ENCODE assay signal across 1 cellular context in the genomic region with DNA sequence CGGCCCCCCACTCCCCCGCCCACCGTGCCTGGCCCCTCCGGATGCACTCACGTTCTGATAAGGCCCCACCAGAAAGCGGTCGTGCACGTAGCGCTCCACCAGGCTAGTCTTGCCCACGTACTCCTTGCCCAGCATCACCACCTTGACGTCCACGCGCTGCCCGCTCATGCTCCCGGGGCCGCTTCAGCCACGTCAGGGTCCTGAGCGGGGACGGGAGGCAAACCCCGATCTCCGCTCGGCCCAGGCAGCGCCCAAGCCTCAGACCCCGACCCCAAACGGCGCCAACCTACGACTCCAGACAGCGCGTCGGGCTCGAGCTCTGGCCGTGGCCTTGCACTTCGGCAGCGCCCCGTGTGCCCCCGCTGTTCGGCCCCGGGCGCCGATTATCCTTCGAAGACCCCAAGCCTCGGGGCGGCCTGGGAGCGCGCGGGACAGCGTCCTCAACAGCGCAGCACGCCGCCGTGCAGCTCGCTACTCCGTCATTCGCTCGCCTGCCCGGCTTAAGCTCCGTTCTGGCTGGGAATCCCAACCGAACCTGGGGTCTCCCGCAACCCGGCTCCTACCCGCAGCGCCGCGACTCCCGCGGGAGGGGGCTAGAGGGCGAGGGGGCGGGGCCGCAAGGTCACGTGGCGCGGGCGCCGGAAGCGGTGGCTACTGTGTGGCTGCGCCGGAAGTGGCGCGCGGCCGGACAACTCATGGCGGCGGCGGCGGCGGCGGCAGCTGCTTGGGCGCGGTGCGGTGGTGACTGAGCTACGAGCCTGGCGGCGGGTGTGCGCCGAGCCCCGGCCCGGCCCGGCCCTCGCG.
TF ChIP-seq lines count a peak whose summit lies in the region.

A gene with protein sequence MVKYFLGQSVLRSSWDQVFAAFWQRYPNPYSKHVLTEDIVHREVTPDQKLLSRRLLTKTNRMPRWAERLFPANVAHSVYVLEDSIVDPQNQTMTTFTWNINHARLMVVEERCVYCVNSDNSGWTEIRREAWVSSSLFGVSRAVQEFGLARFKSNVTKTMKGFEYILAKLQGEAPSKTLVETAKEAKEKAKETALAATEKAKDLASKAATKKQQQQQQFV (plus strand): TSS at position 679 of the 804 bp plus-strand sequence. CDS start 187 bp downstream, outside the sequence.
A gene (minus strand): TSS at position 599 of the 804 bp plus-strand sequence. CDS start 431 bp downstream, at position 168.

TF ChIP-seq in GM23338, 12 proteins besides CTCF, POLR2A, EP300 and RAD21 (continued from another document):
- TF ChIP-seq, protein P1, sequence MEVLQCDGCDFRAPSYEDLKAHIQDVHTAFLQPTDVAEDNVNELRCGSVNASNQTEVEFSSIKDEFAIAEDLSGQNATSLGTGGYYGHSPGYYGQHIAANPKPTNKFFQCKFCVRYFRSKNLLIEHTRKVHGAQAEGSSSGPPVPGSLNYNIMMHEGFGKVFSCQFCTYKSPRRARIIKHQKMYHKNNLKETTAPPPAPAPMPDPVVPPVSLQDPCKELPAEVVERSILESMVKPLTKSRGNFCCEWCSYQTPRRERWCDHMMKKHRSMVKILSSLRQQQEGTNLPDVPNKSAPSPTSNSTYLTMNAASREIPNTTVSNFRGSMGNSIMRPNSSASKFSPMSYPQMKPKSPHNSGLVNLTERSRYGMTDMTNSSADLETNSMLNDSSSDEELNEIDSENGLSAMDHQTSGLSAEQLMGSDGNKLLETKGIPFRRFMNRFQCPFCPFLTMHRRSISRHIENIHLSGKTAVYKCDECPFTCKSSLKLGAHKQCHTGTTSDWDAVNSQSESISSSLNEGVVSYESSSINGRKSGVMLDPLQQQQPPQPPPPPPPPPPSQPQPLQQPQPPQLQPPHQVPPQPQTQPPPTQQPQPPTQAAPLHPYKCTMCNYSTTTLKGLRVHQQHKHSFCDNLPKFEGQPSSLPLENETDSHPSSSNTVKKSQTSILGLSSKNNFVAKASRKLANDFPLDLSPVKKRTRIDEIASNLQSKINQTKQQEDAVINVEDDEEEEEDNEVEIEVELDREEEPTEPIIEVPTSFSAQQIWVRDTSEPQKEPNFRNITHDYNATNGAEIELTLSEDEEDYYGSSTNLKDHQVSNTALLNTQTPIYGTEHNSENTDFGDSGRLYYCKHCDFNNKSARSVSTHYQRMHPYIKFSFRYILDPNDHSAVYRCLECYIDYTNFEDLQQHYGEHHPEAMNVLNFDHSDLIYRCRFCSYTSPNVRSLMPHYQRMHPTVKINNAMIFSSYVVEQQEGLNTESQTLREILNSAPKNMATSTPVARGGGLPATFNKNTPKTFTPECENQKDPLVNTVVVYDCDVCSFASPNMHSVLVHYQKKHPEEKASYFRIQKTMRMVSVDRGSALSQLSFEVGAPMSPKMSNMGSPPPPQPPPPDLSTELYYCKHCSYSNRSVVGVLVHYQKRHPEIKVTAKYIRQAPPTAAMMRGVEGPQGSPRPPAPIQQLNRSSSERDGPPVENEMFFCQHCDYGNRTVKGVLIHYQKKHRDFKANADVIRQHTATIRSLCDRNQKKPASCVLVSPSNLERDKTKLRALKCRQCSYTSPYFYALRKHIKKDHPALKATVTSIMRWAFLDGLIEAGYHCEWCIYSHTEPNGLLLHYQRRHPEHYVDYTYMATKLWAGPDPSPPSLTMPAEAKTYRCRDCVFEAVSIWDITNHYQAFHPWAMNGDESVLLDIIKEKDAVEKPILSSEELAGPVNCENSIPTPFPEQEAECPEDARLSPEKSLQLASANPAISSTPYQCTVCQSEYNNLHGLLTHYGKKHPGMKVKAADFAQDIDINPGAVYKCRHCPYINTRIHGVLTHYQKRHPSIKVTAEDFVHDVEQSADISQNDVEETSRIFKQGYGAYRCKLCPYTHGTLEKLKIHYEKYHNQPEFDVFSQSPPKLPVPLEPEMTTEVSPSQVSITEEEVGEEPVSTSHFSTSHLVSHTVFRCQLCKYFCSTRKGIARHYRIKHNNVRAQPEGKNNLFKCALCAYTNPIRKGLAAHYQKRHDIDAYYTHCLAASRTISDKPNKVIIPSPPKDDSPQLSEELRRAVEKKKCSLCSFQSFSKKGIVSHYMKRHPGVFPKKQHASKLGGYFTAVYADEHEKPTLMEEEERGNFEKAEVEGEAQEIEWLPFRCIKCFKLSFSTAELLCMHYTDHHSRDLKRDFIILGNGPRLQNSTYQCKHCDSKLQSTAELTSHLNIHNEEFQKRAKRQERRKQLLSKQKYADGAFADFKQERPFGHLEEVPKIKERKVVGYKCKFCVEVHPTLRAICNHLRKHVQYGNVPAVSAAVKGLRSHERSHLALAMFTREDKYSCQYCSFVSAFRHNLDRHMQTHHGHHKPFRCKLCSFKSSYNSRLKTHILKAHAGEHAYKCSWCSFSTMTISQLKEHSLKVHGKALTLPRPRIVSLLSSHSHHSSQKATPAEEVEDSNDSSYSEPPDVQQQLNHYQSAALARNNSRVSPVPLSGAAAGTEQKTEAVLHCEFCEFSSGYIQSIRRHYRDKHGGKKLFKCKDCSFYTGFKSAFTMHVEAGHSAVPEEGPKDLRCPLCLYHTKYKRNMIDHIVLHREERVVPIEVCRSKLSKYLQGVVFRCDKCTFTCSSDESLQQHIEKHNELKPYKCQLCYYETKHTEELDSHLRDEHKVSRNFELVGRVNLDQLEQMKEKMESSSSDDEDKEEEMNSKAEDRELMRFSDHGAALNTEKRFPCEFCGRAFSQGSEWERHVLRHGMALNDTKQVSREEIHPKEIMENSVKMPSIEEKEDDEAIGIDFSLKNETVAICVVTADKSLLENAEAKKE (CRISPR knock-in tag; IDR thresholded peaks at IDR 0.05): no peak
- TF ChIP-seq NANOG (IDR thresholded peaks at IDR 0.05; ENCODE audit: borderline replicate concordance) (no peak), ZNF114 (CRISPR knock-in tag; IDR thresholded peaks at IDR 0.05) (no peak), STAT1 (IDR thresholded peaks at IDR 0.05; ENCODE audit: unreplicated experiment) (no peak), EZH2 (IDR thresholded peaks at IDR 0.05; ENCODE audit: low read depth, unreplicated experiment) (no peak), EZH2phosphoT487 (IDR thresholded peaks at IDR 0.05; ENCODE audit: unreplicated experiment) (no peak), ZNF331 (CRISPR knock-in tag; IDR thresholded peaks at IDR 0.05; ENCODE audit: low read depth) (no peak)
- TF ChIP-seq, protein P2, sequence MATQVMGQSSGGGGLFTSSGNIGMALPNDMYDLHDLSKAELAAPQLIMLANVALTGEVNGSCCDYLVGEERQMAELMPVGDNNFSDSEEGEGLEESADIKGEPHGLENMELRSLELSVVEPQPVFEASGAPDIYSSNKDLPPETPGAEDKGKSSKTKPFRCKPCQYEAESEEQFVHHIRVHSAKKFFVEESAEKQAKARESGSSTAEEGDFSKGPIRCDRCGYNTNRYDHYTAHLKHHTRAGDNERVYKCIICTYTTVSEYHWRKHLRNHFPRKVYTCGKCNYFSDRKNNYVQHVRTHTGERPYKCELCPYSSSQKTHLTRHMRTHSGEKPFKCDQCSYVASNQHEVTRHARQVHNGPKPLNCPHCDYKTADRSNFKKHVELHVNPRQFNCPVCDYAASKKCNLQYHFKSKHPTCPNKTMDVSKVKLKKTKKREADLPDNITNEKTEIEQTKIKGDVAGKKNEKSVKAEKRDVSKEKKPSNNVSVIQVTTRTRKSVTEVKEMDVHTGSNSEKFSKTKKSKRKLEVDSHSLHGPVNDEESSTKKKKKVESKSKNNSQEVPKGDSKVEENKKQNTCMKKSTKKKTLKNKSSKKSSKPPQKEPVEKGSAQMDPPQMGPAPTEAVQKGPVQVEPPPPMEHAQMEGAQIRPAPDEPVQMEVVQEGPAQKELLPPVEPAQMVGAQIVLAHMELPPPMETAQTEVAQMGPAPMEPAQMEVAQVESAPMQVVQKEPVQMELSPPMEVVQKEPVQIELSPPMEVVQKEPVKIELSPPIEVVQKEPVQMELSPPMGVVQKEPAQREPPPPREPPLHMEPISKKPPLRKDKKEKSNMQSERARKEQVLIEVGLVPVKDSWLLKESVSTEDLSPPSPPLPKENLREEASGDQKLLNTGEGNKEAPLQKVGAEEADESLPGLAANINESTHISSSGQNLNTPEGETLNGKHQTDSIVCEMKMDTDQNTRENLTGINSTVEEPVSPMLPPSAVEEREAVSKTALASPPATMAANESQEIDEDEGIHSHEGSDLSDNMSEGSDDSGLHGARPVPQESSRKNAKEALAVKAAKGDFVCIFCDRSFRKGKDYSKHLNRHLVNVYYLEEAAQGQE (IDR thresholded peaks at IDR 0.05; ENCODE audit: unreplicated experiment): no peak
